ENCODE assay signal across 1 cellular context in genomic region chr10:6100370-6100769, GRCh38.
TF ChIP-seq lines count a peak whose summit lies in the region.

No MANE protein-coding gene starts in this region.

TF ChIP-seq in liver, 16 proteins besides CTCF, POLR2A, EP300 and RAD21 (continued from another document):
- TF ChIP-seq, protein P1, sequence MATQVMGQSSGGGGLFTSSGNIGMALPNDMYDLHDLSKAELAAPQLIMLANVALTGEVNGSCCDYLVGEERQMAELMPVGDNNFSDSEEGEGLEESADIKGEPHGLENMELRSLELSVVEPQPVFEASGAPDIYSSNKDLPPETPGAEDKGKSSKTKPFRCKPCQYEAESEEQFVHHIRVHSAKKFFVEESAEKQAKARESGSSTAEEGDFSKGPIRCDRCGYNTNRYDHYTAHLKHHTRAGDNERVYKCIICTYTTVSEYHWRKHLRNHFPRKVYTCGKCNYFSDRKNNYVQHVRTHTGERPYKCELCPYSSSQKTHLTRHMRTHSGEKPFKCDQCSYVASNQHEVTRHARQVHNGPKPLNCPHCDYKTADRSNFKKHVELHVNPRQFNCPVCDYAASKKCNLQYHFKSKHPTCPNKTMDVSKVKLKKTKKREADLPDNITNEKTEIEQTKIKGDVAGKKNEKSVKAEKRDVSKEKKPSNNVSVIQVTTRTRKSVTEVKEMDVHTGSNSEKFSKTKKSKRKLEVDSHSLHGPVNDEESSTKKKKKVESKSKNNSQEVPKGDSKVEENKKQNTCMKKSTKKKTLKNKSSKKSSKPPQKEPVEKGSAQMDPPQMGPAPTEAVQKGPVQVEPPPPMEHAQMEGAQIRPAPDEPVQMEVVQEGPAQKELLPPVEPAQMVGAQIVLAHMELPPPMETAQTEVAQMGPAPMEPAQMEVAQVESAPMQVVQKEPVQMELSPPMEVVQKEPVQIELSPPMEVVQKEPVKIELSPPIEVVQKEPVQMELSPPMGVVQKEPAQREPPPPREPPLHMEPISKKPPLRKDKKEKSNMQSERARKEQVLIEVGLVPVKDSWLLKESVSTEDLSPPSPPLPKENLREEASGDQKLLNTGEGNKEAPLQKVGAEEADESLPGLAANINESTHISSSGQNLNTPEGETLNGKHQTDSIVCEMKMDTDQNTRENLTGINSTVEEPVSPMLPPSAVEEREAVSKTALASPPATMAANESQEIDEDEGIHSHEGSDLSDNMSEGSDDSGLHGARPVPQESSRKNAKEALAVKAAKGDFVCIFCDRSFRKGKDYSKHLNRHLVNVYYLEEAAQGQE (IDR thresholded peaks at IDR 0.05) = no peak
- TF ChIP-seq JUND (IDR thresholded peaks at IDR 0.05) (no peak), YY1 (IDR thresholded peaks at IDR 0.05) (no peak), RXRA (IDR thresholded peaks at IDR 0.05) (no peak), FOXA1 (IDR thresholded peaks at IDR 0.05) (no peak), HNF4G (IDR thresholded peaks at IDR 0.05) (no peak), HNF4A (conservative IDR thresholded peaks at IDR 0.05) (no peak), GABPA (IDR thresholded peaks at IDR 0.05 in 1 of 2, conservative IDR thresholded peaks at IDR 0.05 in 1 of 2) (no peak)
- TF ChIP-seq, protein P2, sequence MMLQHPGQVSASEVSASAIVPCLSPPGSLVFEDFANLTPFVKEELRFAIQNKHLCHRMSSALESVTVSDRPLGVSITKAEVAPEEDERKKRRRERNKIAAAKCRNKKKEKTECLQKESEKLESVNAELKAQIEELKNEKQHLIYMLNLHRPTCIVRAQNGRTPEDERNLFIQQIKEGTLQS (IDR thresholded peaks at IDR 0.05) = no peak
